ENCODE assay signal across 20 cellular contexts in the genomic region with DNA sequence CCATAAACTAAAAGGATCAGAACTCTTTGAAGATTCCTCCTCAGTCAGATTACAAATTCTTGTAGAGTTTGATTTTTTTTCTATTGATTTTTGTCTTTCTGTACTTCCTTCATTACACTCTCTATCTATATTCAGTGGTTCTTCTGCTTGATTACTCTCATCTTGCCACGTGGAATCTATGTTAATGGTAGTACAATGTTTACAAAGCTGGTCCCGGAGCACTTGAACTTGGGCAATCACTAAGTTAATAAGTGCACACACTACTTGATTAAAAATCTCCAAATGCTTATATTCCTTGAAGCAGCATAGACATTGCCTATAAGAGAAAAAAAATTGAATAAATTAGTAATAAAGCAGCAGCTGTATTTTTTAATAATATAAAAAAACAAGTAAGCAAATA.
"Had no signal": no experiment of that assay in that cellular context is flagged by ENCODE, and none has a peak within 500 bp of the region (broad histone marks: within the 10 kb centered on the region; RNA-seq: fewer than 3 reads in every experiment).

No MANE protein-coding gene starts in this region.

- H3K4me3 Mint-ChIP-seq: activated CD4-positive, alpha-beta T cell treated with anti-CD3 and anti-CD28 coated beads, Interleukin-2, amount 10 ng/mL, durations not matched to agents 7 days and 5 days; activated T-cell treated with anti-CD3 and anti-CD28 coated beads, Interleukin-2, amount 50 U/mL, for 4 hours; endodermal cell; natural killer cell treated with Interleukin-12 subunit alpha and Interleukin-12 subunit beta and Interleukin-15 and Interleukin-18, amount 100 ng/mL, for 72 hours had no signal

- H3K27ac Mint-ChIP-seq: activated CD4-positive, alpha-beta T cell treated with anti-CD3 and anti-CD28 coated beads, Interleukin-2, amount 10 ng/mL, durations not matched to agents 7 days and 5 days; endodermal cell; natural killer cell treated with Interleukin-12 subunit alpha and Interleukin-12 subunit beta and Interleukin-15 and Interleukin-18, amount 100 ng/mL, for 72 hours had no signal

- H3K27ac ChIP-seq: dorsolateral prefrontal cortex, epithelial cell of prostate, neutrophil, tibial artery, uterus had no signal

- H3K36me3 ChIP-seq: uterus had no signal

- H3K9me3 Mint-ChIP-seq: activated CD4-positive, alpha-beta T cell treated with anti-CD3 and anti-CD28 coated beads, Interleukin-2, amount 10 ng/mL, durations not matched to agents 7 days and 5 days; activated T-cell treated with anti-CD3 and anti-CD28 coated beads, Interleukin-2, amount 50 U/mL, for 4 hours; endodermal cell; natural killer cell treated with Interleukin-12 subunit alpha and Interleukin-12 subunit beta and Interleukin-15 and Interleukin-18, amount 100 ng/mL, for 72 hours had no signal

- H3K27me3 Mint-ChIP-seq: activated CD4-positive, alpha-beta T cell treated with anti-CD3 and anti-CD28 coated beads, Interleukin-2, amount 10 ng/mL, durations not matched to agents 7 days and 5 days; natural killer cell treated with Interleukin-12 subunit alpha and Interleukin-12 subunit beta and Interleukin-15 and Interleukin-18, amount 100 ng/mL, for 72 hours had no signal

- DNase-seq: activated CD4-positive, alpha-beta T cell treated with anti-CD3 and anti-CD28 coated beads, Interleukin-2, amount 10 ng/mL, durations not matched to agents 7 days and 5 days; activated CD8-positive, alpha-beta memory T cell treated with anti-CD3 and anti-CD28 coated beads, Interleukin-2, amount 50 U/mL, for 4 hours; activated naive CD4-positive, alpha-beta T cell treated with anti-CD3 and anti-CD28 coated beads, Interleukin-2, amount 50 U/mL, for 16 hours; activated T-cell treated with anti-CD3 and anti-CD28 coated beads, Interleukin-2, amount 50 U/mL, for 4 hours; central memory CD4-positive, alpha-beta T cell; dorsolateral prefrontal cortex; endodermal cell; foreskin melanocyte; glutamatergic neuron; hypothalamus; left ventricle myocardium superior; posterior cingulate gyrus; retina; stimulated activated CD4-positive, alpha-beta T cell treated with anti-CD3 and anti-CD28 coated beads, Interleukin-2, amount 100 ng/mL, for 24 hours; stimulated activated naive CD4-positive, alpha-beta T cell treated with Interleukin-2 at 50 U/mL for 16 hours; tibial artery; uterus had no signal

- H3K27me3 ChIP-seq: dorsolateral prefrontal cortex, neutrophil, tibial artery, uterus had no signal

- H3K36me3 Mint-ChIP-seq: natural killer cell treated with Interleukin-12 subunit alpha and Interleukin-12 subunit beta and Interleukin-15 and Interleukin-18, amount 100 ng/mL, for 72 hours had no signal

- H3K4me3 ChIP-seq: dorsolateral prefrontal cortex, tibial artery, uterus had no signal
